Comparison of ENCODE assay signal across 20 cellular contexts in the genomic region with DNA sequence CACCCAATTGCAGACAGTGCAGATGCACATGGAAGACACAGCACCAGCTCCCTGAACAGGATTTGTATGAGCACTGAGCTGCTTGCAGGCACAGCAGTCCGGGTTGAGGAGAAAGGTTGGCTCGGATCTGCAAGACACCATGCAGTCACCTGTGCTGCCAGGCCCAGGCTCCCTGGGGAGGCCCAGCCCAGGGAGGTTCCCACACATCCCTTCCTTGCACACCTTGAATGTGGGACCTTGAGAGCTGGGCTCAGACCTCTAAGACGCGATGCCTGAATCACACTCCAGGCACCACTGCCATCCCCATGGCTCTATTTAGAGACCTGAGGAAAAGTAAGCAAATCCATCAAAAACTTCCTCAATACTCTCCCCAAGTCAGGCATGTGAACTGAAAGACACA.
"Had no signal": no experiment of that assay in that cellular context is flagged by ENCODE, and none has a peak within 500 bp of the region (broad histone marks: within the 10 kb centered on the region; RNA-seq: fewer than 3 reads in every experiment).

No MANE protein-coding gene starts in this region.

- DNase-seq: cerebellar nuclear complex; dermis blood vessel endothelial cell; dorsolateral prefrontal cortex; effector CD8-positive, alpha-beta T cell; effector memory CD8-positive, alpha-beta T cell; foreskin keratinocyte; glutamatergic neuron; head of caudate nucleus; heart right ventricle; hippocampal formation; immature natural killer cell; left cardiac atrium; left lung; left ventricle myocardium superior; lower lobe of right lung; mesenchymal stem cell; midbrain had no signal

- H3K4me3 ChIP-seq: coronary artery, dorsolateral prefrontal cortex, esophagus muscularis mucosa, gastroesophageal sphincter, heart right ventricle, left lung, lower lobe of right lung had no signal

- ATAC-seq: effector memory CD8-positive, alpha-beta T cell; foreskin keratinocyte; gastroesophageal sphincter; heart right ventricle; left cardiac atrium; left lung; left ventricle myocardium superior; lower lobe of right lung had no signal

- H3K4me3 Mint-ChIP-seq: effector memory CD8-positive, alpha-beta T cell; immature natural killer cell had no signal

- H3K4me1 Mint-ChIP-seq: immature natural killer cell had no signal

- H3K27me3 Mint-ChIP-seq: effector memory CD8-positive, alpha-beta T cell had no signal

- H3K27ac Mint-ChIP-seq: effector memory CD8-positive, alpha-beta T cell; immature natural killer cell had no signal
